ENCODE assay signal across 25 cellular contexts in genomic region chr4:47612116-47613023, GRCh38.
DNase-seq lines count a peak whose midpoint lies in the region; ATAC-seq and TF ChIP-seq lines count a peak whose summit lies in the region.
"Had no signal": no experiment of that assay in that cellular context is flagged by ENCODE, and none has a peak within 500 bp of the region (broad histone marks: within the 10 kb centered on the region; RNA-seq: fewer than 3 reads in every experiment).

No MANE protein-coding gene starts in this region.

- H3K4me3 Mint-ChIP-seq in chondrocyte (ENCODE audit: unreplicated experiment): no peak overlapping the region
- H3K4me3 Mint-ChIP-seq in osteocyte (ENCODE audit: unreplicated experiment): no peak overlapping the region
- H3K4me3 Mint-ChIP-seq: activated CD8-positive, alpha-beta T cell treated with anti-CD3 and anti-CD28 coated beads for 36 hours; brain; nephron; T-helper 1 cell treated with Interleukin-12 subunit alpha and Interleukin-12 subunit beta and Interleukin-4 antibody, amounts not matched to agents 30 μg/mL and 1 μg/mL, for 36 hours had no signal

- peaks cover 6% of the 10 kb centered on the region for H3K36me3 Mint-ChIP-seq in chondrocyte (ENCODE audit: low read depth)
- no peaks in the 10 kb centered on the region for H3K36me3 Mint-ChIP-seq in osteocyte (ENCODE audit: unreplicated experiment)
- H3K36me3 Mint-ChIP-seq in activated naive CD4-positive, alpha-beta T cell treated with anti-CD3 and anti-CD28 coated beads, Interleukin-2, amount 50 U/mL, for 72 hours: no peaks in the 10 kb centered on the region
- H3K36me3 Mint-ChIP-seq: brain had no signal

- peaks cover 12% of the 10 kb centered on the region for H3K4me1 Mint-ChIP-seq in chondrocyte (ENCODE audit: low read depth)
- peaks cover 7% of the 10 kb centered on the region for H3K4me1 Mint-ChIP-seq in osteocyte (ENCODE audit: unreplicated experiment)
- H3K4me1 Mint-ChIP-seq: brain, nephron had no signal

- H3K27ac Mint-ChIP-seq in chondrocyte (ENCODE audit: unreplicated experiment) (peak overlapping the region; percentile 5), osteocyte (ENCODE audit: unreplicated experiment) (peak overlapping the region; percentile 8)
- no peak overlapping the region for H3K27ac Mint-ChIP-seq in activated naive CD4-positive, alpha-beta T cell treated with anti-CD3 and anti-CD28 coated beads, Interleukin-2, amount 50 U/mL, for 72 hours
- H3K27ac Mint-ChIP-seq: activated CD8-positive, alpha-beta T cell treated with anti-CD3 and anti-CD28 coated beads for 36 hours; activated T-helper 2 cell treated with anti-CD3 and anti-CD28 coated beads, Interferon-gamma antibody, Interleukin-2, Interleukin-4, amounts not matched to agents 10 μg/mL and 5 μg/mL and 100 μg/mL, durations not matched to agents 14 hours and 24 hours and 36 hours; brain; nephron; T-helper 1 cell treated with Interleukin-12 subunit alpha and Interleukin-12 subunit beta and Interleukin-4 antibody, amounts not matched to agents 30 μg/mL and 1 μg/mL, for 36 hours had no signal

- no peaks in the 10 kb centered on the region for H3K27me3 Mint-ChIP-seq in chondrocyte (ENCODE audit: low read depth)
- H3K27me3 Mint-ChIP-seq in osteocyte (ENCODE audit: unreplicated experiment): no peaks in the 10 kb centered on the region
- H3K27me3 Mint-ChIP-seq: brain had no signal

- TF ChIP-seq CTCF in chondrocyte (IDR thresholded peaks at IDR 0.05) (no peak), osteocyte (IDR thresholded peaks at IDR 0.05) (no peak)

- peaks cover 4% of the 10 kb centered on the region for H3K9me3 Mint-ChIP-seq in chondrocyte (ENCODE audit: low read depth)
- H3K9me3 Mint-ChIP-seq in osteocyte (ENCODE audit: unreplicated experiment): peaks cover 7% of the 10 kb centered on the region
- no peaks in the 10 kb centered on the region for H3K9me3 Mint-ChIP-seq in activated naive CD4-positive, alpha-beta T cell treated with anti-CD3 and anti-CD28 coated beads, Interleukin-2, amount 50 U/mL, for 72 hours
- H3K9me3 Mint-ChIP-seq: activated CD8-positive, alpha-beta T cell treated with anti-CD3 and anti-CD28 coated beads for 36 hours; activated T-helper 2 cell treated with anti-CD3 and anti-CD28 coated beads, Interferon-gamma antibody, Interleukin-2, Interleukin-4, amounts not matched to agents 10 μg/mL and 5 μg/mL and 100 μg/mL, durations not matched to agents 14 hours and 24 hours and 36 hours had no signal

- ATAC-seq in activated naive CD4-positive, alpha-beta T cell treated with anti-CD3 and anti-CD28 coated beads, Interleukin-2, amount 50 U/mL, for 72 hours: no peak
- ATAC-seq in HG02938 (IDR thresholded peaks at IDR 0.05; ENCODE audit: unreplicated experiment): no peak
- ATAC-seq: activated CD4-positive, CD25-positive, alpha-beta regulatory T cell treated with anti-CD3 and anti-CD28 coated beads, Interleukin-2, amount 50 U/mL, for 24 hours; activated CD8-positive, alpha-beta T cell treated with anti-CD3 and anti-CD28 coated beads for 36 hours; GM12878; heart right ventricle; pancreas had no signal

- peak; percentile 42 for DNase-seq in EL
- peak; percentile 69 for DNase-seq in LHCN-M2 (ENCODE audit: low read depth)
- no peak for DNase-seq in chondrocyte (ENCODE audit: low spot score)
- DNase-seq in osteocyte (ENCODE audit: extremely low spot score, unreplicated experiment): no peak
- no peak for DNase-seq in anterior cingulate cortex (lab: John Stamatoyannopoulos, UW)
- no peak for DNase-seq in activated naive CD4-positive, alpha-beta T cell treated with anti-CD3 and anti-CD28 coated beads, Interleukin-2, amount 50 U/mL, for 72 hours (ENCODE audit: low spot score in 2 of 2)
- no peak for DNase-seq in activated CD4-positive, alpha-beta T cell treated with anti-CD3 and anti-CD28 coated beads for 4 hours
- DNase-seq: activated CD8-positive, alpha-beta T cell treated with anti-CD3 and anti-CD28 coated beads for 36 hours; DMS79 treated with DMSO at 0.1 percent for 48 hours; GOT3; heart right ventricle; MM.1S; NCI-H1417; NCI-H2081; pancreas; retina; stimulated activated CD4-positive, alpha-beta T cell treated with anti-CD3 and anti-CD28 coated beads, Interleukin-2, amount 100 ng/mL, for 24 hours; upper lobe of left lung had no signal

Comparison
In these comparisons a context has a peak if more than half of its experiments do, and no peak if none do; other contexts are left out.
1. DNase-seq: peak in EL (single experiment) and LHCN-M2 (single experiment); none in chondrocyte (single experiment), osteocyte (single experiment), anterior cingulate cortex (0 of 58), activated naive CD4-positive, alpha-beta T cell treated with anti-CD3 and anti-CD28 coated beads, Interleukin-2, amount 50 U/mL, for 72 hours (0 of 2) and activated CD4-positive, alpha-beta T cell treated with anti-CD3 and anti-CD28 coated beads for 4 hours (0 of 2).
2. H3K27ac Mint-ChIP-seq: peak in chondrocyte (single experiment) and osteocyte (single experiment); none in activated naive CD4-positive, alpha-beta T cell treated with anti-CD3 and anti-CD28 coated beads, Interleukin-2, amount 50 U/mL, for 72 hours (0 of 2).